In the genomic region with DNA sequence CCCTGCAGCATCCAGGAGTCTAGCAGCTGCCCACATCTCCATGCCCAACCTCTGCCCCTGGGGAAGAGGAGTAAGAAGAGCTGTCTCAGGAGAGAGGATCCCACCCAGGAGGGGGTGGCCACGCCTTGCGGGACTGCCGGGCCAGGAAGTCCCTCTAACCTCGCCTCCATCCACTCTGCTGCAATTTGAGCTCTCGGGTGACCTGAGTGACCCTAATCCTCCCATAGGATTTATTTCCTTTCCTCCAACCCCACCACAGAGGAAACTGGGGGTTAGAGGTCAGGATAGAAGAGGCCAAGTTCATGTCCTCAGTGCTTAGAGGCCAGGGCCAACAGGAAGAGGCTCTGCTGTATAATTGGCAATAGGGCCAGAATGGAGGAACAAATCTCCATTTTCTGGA, we compare ENCODE assay signal across 3 cellular contexts.
TF ChIP-seq lines count a peak whose summit lies in the region.

No MANE protein-coding gene starts in this region.

TF ChIP-seq in liver, 16 proteins besides CTCF, POLR2A, EP300 and RAD21:
- no peak for TF ChIP-seq GABPA (IDR thresholded peaks at IDR 0.05 in 1 of 2, conservative IDR thresholded peaks at IDR 0.05 in 1 of 2)
- TF ChIP-seq YY1 (IDR thresholded peaks at IDR 0.05) = no peak
- TF ChIP-seq RXRA (IDR thresholded peaks at IDR 0.05) = peak; percentile 43 to 65
- TF ChIP-seq REST (IDR thresholded peaks at IDR 0.05) = no peak
- TF ChIP-seq, protein P1, sequence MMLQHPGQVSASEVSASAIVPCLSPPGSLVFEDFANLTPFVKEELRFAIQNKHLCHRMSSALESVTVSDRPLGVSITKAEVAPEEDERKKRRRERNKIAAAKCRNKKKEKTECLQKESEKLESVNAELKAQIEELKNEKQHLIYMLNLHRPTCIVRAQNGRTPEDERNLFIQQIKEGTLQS (IDR thresholded peaks at IDR 0.05) = no peak
- TF ChIP-seq MAX (IDR thresholded peaks at IDR 0.05) = no peak
- TF ChIP-seq, protein P2, sequence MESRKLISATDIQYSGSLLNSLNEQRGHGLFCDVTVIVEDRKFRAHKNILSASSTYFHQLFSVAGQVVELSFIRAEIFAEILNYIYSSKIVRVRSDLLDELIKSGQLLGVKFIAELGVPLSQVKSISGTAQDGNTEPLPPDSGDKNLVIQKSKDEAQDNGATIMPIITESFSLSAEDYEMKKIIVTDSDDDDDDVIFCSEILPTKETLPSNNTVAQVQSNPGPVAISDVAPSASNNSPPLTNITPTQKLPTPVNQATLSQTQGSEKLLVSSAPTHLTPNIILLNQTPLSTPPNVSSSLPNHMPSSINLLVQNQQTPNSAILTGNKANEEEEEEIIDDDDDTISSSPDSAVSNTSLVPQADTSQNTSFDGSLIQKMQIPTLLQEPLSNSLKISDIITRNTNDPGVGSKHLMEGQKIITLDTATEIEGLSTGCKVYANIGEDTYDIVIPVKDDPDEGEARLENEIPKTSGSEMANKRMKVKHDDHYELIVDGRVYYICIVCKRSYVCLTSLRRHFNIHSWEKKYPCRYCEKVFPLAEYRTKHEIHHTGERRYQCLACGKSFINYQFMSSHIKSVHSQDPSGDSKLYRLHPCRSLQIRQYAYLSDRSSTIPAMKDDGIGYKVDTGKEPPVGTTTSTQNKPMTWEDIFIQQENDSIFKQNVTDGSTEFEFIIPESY (IDR thresholded peaks at IDR 0.05) = no peak
- TF ChIP-seq SP1 (IDR thresholded peaks at IDR 0.05) = peak; percentile 25
- TF ChIP-seq FOXA1 (IDR thresholded peaks at IDR 0.05) = no peak
- TF ChIP-seq HNF4G (IDR thresholded peaks at IDR 0.05) = no peak
- TF ChIP-seq HNF4A (conservative IDR thresholded peaks at IDR 0.05) = no peak
- no peak for TF ChIP-seq TAF1 (conservative IDR thresholded peaks at IDR 0.05)
- TF ChIP-seq FOXA2 (IDR thresholded peaks at IDR 0.05) = no peak
- no peak for TF ChIP-seq EGR1 (IDR thresholded peaks at IDR 0.05; ENCODE audit: low read depth in 2 of 2)
- no peak for TF ChIP-seq JUND (IDR thresholded peaks at IDR 0.05)
- peak; percentile 100 for TF ChIP-seq NR2F2 (IDR thresholded peaks at IDR 0.05)

TF ChIP-seq in HepG2, 621 proteins besides CTCF, POLR2A, EP300 and RAD21:
- no peak for TF ChIP-seq DNMT3B (CRISPR knock-in tag; conservative IDR thresholded peaks at IDR 0.05)
- TF ChIP-seq FOXO4 (CRISPR knock-in tag; conservative IDR thresholded peaks at IDR 0.05) = no peak
- TF ChIP-seq SAP130 (CRISPR knock-in tag; IDR thresholded peaks at IDR 0.05; ENCODE audit: low read depth) = no peak
- TF ChIP-seq, protein P3, sequence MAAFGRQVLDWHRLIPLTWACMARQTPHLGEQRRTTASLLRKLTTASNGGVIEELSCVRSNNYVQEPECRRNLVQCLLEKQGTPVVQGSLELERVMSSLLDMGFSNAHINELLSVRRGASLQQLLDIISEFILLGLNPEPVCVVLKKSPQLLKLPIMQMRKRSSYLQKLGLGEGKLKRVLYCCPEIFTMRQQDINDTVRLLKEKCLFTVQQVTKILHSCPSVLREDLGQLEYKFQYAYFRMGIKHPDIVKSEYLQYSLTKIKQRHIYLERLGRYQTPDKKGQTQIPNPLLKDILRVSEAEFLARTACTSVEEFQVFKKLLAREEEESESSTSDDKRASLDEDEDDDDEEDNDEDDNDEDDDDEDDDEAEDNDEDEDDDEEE (CRISPR knock-in tag; IDR thresholded peaks at IDR 0.05) = no peak
TF ChIP-seq in HepG2: peak in this region for 0.

TF ChIP-seq in H1, 55 proteins besides CTCF, POLR2A, EP300 and RAD21:
- TF ChIP-seq BRCA1 (IDR thresholded peaks at IDR 0.05; ENCODE audit: low read depth, low read length) = no peak
- TF ChIP-seq SP1 (IDR thresholded peaks at IDR 0.05; ENCODE audit: low read depth, low read length) = no peak
- no peak for TF ChIP-seq CBX8 (IDR thresholded peaks at IDR 0.05; ENCODE audit: borderline replicate concordance, low read depth, low read length)
- no peak for TF ChIP-seq TEAD4 (IDR thresholded peaks at IDR 0.05; ENCODE audit: low read depth, low read length)
- no peak for TF ChIP-seq TBP (IDR thresholded peaks at IDR 0.05; ENCODE audit: low read depth, low read length)
- TF ChIP-seq CHD1 (IDR thresholded peaks at IDR 0.05; ENCODE audit: low read depth, low read length) = no peak
TF ChIP-seq in H1: peak in this region for 0.
